In genomic region chr5:109177782-109178181, GRCh38 we compare ENCODE assay signal across 25 cellular contexts.
"Had no signal": no experiment of that assay in that cellular context is flagged by ENCODE, and none has a peak within 500 bp of the region (broad histone marks: within the 10 kb centered on the region; RNA-seq: fewer than 3 reads in every experiment).

No MANE protein-coding gene starts in this region.

- ATAC-seq: HepG2 had no signal

- H3K27ac ChIP-seq: SJSA1 had no signal

- FAIRE-seq: HepG2, RCC 7860 had no signal

- H3K27me3 ChIP-seq: MG63, SJSA1 had no signal

- DNase-seq: IMR-90, Karpas-422, KG1, MG63, NCI-H1092, NCI-H1105 treated with DMSO at 0.1 percent for 48 hours, NCI-H1417 treated with DMSO at 0.1 percent for 48 hours, NCI-H146, NCI-H1694 treated with DMSO at 0.1 percent for 48 hours, NCI-H1930, NCI-H2081, NCI-H2107, NCI-H2171, NCI-H226, NCI-H510A, NCI-H524 treated with DMSO at 0.1 percent for 48 hours, NCI-H69, NCI-H774, Right ventricle myocardium superior, RPMI8226, SIG-M5, SK-N-SH had no signal

- H3K9ac ChIP-seq: SK-N-SH had no signal

- H3K9me3 ChIP-seq: SJSA1, SK-N-SH had no signal

- H3K4me2 ChIP-seq: SK-N-SH had no signal

- H3K36me3 ChIP-seq: MG63, SJSA1 had no signal

- H3K4me1 ChIP-seq: SJSA1 had no signal

- H3K4me3 ChIP-seq: MG63, SJSA1 had no signal
